22 cellular contexts compared by ENCODE assay signal in genomic region chrX:94492541-94492940, GRCh38.
"Had no signal": no experiment of that assay in that cellular context is flagged by ENCODE, and none has a peak within 500 bp of the region (broad histone marks: within the 10 kb centered on the region; RNA-seq: fewer than 3 reads in every experiment).

No MANE protein-coding gene starts in this region.

- H3K9ac ChIP-seq: SK-N-SH had no signal

- H3K36me3 Mint-ChIP-seq: stimulated activated effector memory CD8-positive, alpha-beta T cell treated with anti-CD3 and anti-CD28 coated beads, Interleukin-12 subunit alpha, Interleukin-12 subunit beta, amount 100 ng/mL, for 72 hours had no signal

- H3K9me3 Mint-ChIP-seq: activated CD8-positive, alpha-beta T cell treated with anti-CD3 and anti-CD28 coated beads for 36 hours had no signal

- H3K27me3 ChIP-seq: brain microvascular endothelial cell, gastroesophageal sphincter, heart right ventricle, ovary, testis, upper lobe of left lung had no signal

- H3K4me2 ChIP-seq: SK-N-SH, smooth muscle cell had no signal

- H3K4me3 ChIP-seq: coronary artery, gastroesophageal sphincter, heart right ventricle, left ventricle myocardium inferior, ovary, smooth muscle cell, testis, upper lobe of left lung had no signal

- H3K27ac ChIP-seq: brain microvascular endothelial cell, coronary artery, gastroesophageal sphincter, heart right ventricle, left ventricle myocardium inferior, ovary, testis, upper lobe of left lung had no signal

- H3K27ac Mint-ChIP-seq: activated B cell treated with CpG ODN at 0.5 μM for 24 hours; activated CD8-positive, alpha-beta T cell treated with anti-CD3 and anti-CD28 coated beads for 36 hours; activated T-helper 2 cell treated with anti-CD3 and anti-CD28 coated beads, Interferon-gamma antibody, Interleukin-2, Interleukin-4, amounts not matched to agents 10 μg/mL and 5 μg/mL and 100 μg/mL, durations not matched to agents 14 hours and 24 hours and 36 hours; stimulated activated effector memory CD8-positive, alpha-beta T cell treated with anti-CD3 and anti-CD28 coated beads, Interleukin-12 subunit alpha, Interleukin-12 subunit beta, amount 100 ng/mL, for 72 hours; T-helper 2 cell treated with Interferon-gamma antibody and Interleukin-4, amounts not matched to agents 5 μg/mL and 100 μg/mL, for 36 hours had no signal

- H3K9me2 ChIP-seq: SK-N-SH had no signal

- H3K36me3 ChIP-seq: brain microvascular endothelial cell, gastroesophageal sphincter, heart right ventricle, left ventricle myocardium inferior, ovary, upper lobe of left lung had no signal

- ATAC-seq: activated CD8-positive, alpha-beta T cell treated with anti-CD3 and anti-CD28 coated beads for 36 hours; gastroesophageal sphincter; heart right ventricle; sciatic nerve; stimulated activated effector memory CD8-positive, alpha-beta T cell treated with anti-CD3 and anti-CD28 coated beads, Interleukin-12 subunit alpha, Interleukin-12 subunit beta, amount 100 ng/mL, for 72 hours had no signal

- H3K4me1 ChIP-seq: gastroesophageal sphincter, heart right ventricle, left ventricle myocardium inferior, testis, upper lobe of left lung had no signal

- DNase-seq: activated B cell treated with CpG ODN at 0.5 μM for 24 hours; activated CD4-positive, alpha-beta T cell treated with anti-CD3 and anti-CD28 coated beads for 4 hours; activated CD8-positive, alpha-beta T cell treated with anti-CD3 and anti-CD28 coated beads for 36 hours; activated naive CD4-positive, alpha-beta T cell treated with Interleukin-2 at 50 U/mL for 16 hours; activated T-cell treated with anti-CD3 and anti-CD28 coated beads, Interleukin-2, amount 50 U/mL, for 1 hour; brain microvascular endothelial cell; central memory CD4-positive, alpha-beta T cell; heart right ventricle; left ventricle myocardium inferior; mammary epithelial cell; ovary; SK-N-SH; stimulated activated CD4-positive, alpha-beta T cell treated with anti-CD3 and anti-CD28 coated beads, Interleukin-4, amount 100 ng/mL, for 24 hours; testis; upper lobe of left lung had no signal

- H3K4me1 Mint-ChIP-seq: activated B cell treated with CpG ODN at 0.5 μM for 24 hours; stimulated activated effector memory CD8-positive, alpha-beta T cell treated with anti-CD3 and anti-CD28 coated beads, Interleukin-12 subunit alpha, Interleukin-12 subunit beta, amount 100 ng/mL, for 72 hours had no signal

- H3K27me3 Mint-ChIP-seq: activated B cell treated with CpG ODN at 0.5 μM for 24 hours; activated CD8-positive, alpha-beta T cell treated with anti-CD3 and anti-CD28 coated beads for 36 hours had no signal

- H3K4me3 Mint-ChIP-seq: activated B cell treated with CpG ODN at 0.5 μM for 24 hours; activated CD8-positive, alpha-beta T cell treated with anti-CD3 and anti-CD28 coated beads for 36 hours; stimulated activated effector memory CD8-positive, alpha-beta T cell treated with anti-CD3 and anti-CD28 coated beads, Interleukin-12 subunit alpha, Interleukin-12 subunit beta, amount 100 ng/mL, for 72 hours; T-helper 2 cell treated with Interferon-gamma antibody and Interleukin-4, amounts not matched to agents 5 μg/mL and 100 μg/mL, for 36 hours had no signal

- H3K9me3 ChIP-seq: gastroesophageal sphincter, left ventricle myocardium inferior, ovary, SK-N-SH, testis, upper lobe of left lung had no signal
